In the genomic region with DNA sequence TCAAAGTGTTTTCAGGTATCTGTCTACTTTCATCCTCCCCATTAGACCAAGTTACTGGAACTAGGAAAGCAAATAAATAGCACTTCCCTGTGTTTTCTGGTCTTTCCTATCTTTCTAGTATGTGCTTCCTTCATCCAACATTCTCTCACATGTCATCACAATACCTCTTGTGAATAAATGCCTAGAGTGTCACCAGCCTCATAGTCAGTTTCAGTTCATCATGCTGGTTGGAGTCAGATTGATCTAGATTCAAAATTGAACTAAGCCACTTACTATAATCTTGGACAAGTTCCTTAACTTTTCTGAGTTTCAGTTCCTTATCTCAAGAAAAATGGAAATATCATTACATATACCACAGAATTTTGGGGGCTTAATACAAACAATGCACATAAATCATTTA, we compare ENCODE assay signal across 28 cellular contexts.
"Had no signal": no experiment of that assay in that cellular context is flagged by ENCODE, and none has a peak within 500 bp of the region (broad histone marks: within the 10 kb centered on the region; RNA-seq: fewer than 3 reads in every experiment).

No MANE protein-coding gene starts in this region.

- DNase-seq: activated CD4-positive, alpha-beta T cell treated with anti-CD3 and anti-CD28 coated beads for 4 hours; activated CD8-positive, alpha-beta memory T cell treated with anti-CD3 and anti-CD28 coated beads, Interleukin-2, amount 50 U/mL, for 4 hours; activated CD8-positive, alpha-beta T cell treated with anti-CD3 and anti-CD28 coated beads for 36 hours; activated gamma-delta T cell treated with Interleukin-2 at 50 U/mL for 16 hours; activated naive CD4-positive, alpha-beta T cell treated with anti-CD3 and anti-CD28 coated beads, Interleukin-2, amount 10 ng/mL, durations not matched to agents 7 days and 5 days; activated naive CD8-positive, alpha-beta T cell treated with anti-CD3 and anti-CD28 coated beads for 36 hours; activated T-cell treated with anti-CD3 and anti-CD28 coated beads, Interleukin-2, amount 50 U/mL, for 72 hours; brain microvascular endothelial cell; cerebellar nuclear complex; KG1; NCI-H1048; NCI-H146; NCI-H187 treated with DMSO at 0.1 percent for 48 hours; NCI-H2081 treated with DMSO at 0.1 percent for 48 hours; NCI-H226; NCI-H526 treated with DMSO at 0.1 percent for 48 hours; NCI-H82; NK-92 treated with Interleukin-12 subunit alpha and Interleukin-12 subunit beta, amount 100 ng/mL, for 24 hours; OCI-M1; Peyer's patch; SHP77 treated with DMSO at 0.1 percent for 48 hours; T-cell; T-helper 2 cell; T1000 had no signal

- H3K4me3 ChIP-seq: cardiac muscle cell, Peyer's patch, SK-N-MC had no signal

- ATAC-seq: activated CD4-positive, CD25-positive, alpha-beta regulatory T cell treated with anti-CD3 and anti-CD28 coated beads, Interleukin-2, amount 50 U/mL, for 24 hours; activated CD8-positive, alpha-beta T cell treated with anti-CD3 and anti-CD28 coated beads for 36 hours; activated T-cell treated with anti-CD3 and anti-CD28 coated beads, Interleukin-2, amount 50 U/mL, for 72 hours; T-cell had no signal

- H3K36me3 ChIP-seq: brain microvascular endothelial cell, cardiac muscle cell, Peyer's patch had no signal

- H3K9me3 ChIP-seq: Peyer's patch had no signal

- FAIRE-seq: colon had no signal

- H3K27ac ChIP-seq: brain microvascular endothelial cell, cardiac muscle cell, Peyer's patch, SK-N-MC had no signal

- H3K4me1 ChIP-seq: Peyer's patch had no signal

- H3K27me3 ChIP-seq: brain microvascular endothelial cell, cardiac muscle cell, Peyer's patch had no signal
